In genomic region chr15:50687302-50687902, GRCh38 we compare ENCODE assay signal across 8 cellular contexts. TPM values are rescaled to one million over a fixed set of nuclear protein-coding genes. Genes with fewer than 3 reads are reported as not detected.
DNase-seq lines count a peak whose midpoint lies in the region; ATAC-seq and TF ChIP-seq lines count a peak whose summit lies in the region.

No MANE protein-coding gene starts in this region.

- BruUV-seq in Panc1 (replicated peaks; lab: Mats Ljungman, UMichigan): no TSS peak

- no peaks in the 10 kb centered on the region for H3K9me3 ChIP-seq in Panc1 (ENCODE audit: control insufficient read depth, insufficient read depth, low read depth, low read length)
- H3K9me3 ChIP-seq in esophagus muscularis mucosa: no peaks in the 10 kb centered on the region

- ATAC-seq in Panc1: peak; percentile 14
- no peak for ATAC-seq in GM18907 (IDR thresholded peaks at IDR 0.05; ENCODE audit: unreplicated experiment)
- no peak for ATAC-seq in GM21423 (IDR thresholded peaks at IDR 0.05; ENCODE audit: unreplicated experiment)

- H3K36me3 ChIP-seq in Panc1 (ENCODE audit: control insufficient read depth, insufficient read depth, low read length) (no peaks in the 10 kb centered on the region), esophagus muscularis mucosa (peaks cover 0 to 21% (median 9%) of the 10 kb centered on the region in 4 donors)

- POLR2A ChIA-PET in Panc1 (lab: Charles Lee): no interaction called here

- H3K4me1 ChIP-seq in Panc1 (ENCODE audit: control insufficient read depth, insufficient read depth, low read length): peaks cover 15% of the 10 kb centered on the region
- peaks cover 27 to 45% (median 42%) of the 10 kb centered on the region in 4 donors for H3K4me1 ChIP-seq in esophagus muscularis mucosa

- no peak for TF ChIP-seq EP300 in esophagus muscularis mucosa (IDR thresholded peaks at IDR 0.05)

- CTCF ChIA-PET in Panc1 (lab: Charles Lee): no interaction called here

- in situ Hi-C loops in Panc1 (cut with HindIII; ENCODE audit: low pct_unique_long_range_greater_than_20kb, low sequenced_read_pairs): no loop called here

- H3K4me3 ChIP-seq in Panc1 (ENCODE audit: low read depth in 2 of 2, low read length in 2 of 2) (peak overlapping the region; percentile 75 to 81), esophagus muscularis mucosa (peak overlapping the region; percentile 58 to 95 (median 84)), retinal pigment epithelial cell (ENCODE audit: low read length) (peak overlapping the region; percentile 56)

- H3K27me3 ChIP-seq in Panc1 (ENCODE audit: control insufficient read depth, insufficient read depth, low read length) (no peaks in the 10 kb centered on the region), esophagus muscularis mucosa (no peaks in the 10 kb centered on the region)

- TF ChIP-seq POLR2A in esophagus muscularis mucosa (IDR thresholded peaks at IDR 0.05; ENCODE audit: low read depth): no peak

- intact Hi-C loops in Panc1 (cut with micrococcal nuclease; ENCODE audit: unreplicated experiment): no loop called here
- intact Hi-C loops in esophagus muscularis mucosa (cut with DNase I): loop anchor here (5.0 kb wide), 1 partner anchor 80 kb away; the partner anchor contains the start of gene SPPL2A

- TF ChIP-seq CTCF in Panc1 (IDR thresholded peaks at IDR 0.05): no peak
- no peak for TF ChIP-seq CTCF in esophagus muscularis mucosa (IDR thresholded peaks at IDR 0.05)
- no peak for TF ChIP-seq CTCF in retinal pigment epithelial cell (conservative IDR thresholded peaks at IDR 0.05; ENCODE audit: low read depth, low read length)

- peak overlapping the region; percentile 94 for H3K27ac ChIP-seq in Panc1 (ENCODE audit: low read length)
- peak overlapping the region; percentile 86 to 97 (median 96) for H3K27ac ChIP-seq in esophagus muscularis mucosa (replicated peaks in 1 of 4)

- WGBS in esophagus muscularis mucosa: 56% methylated on average over 10 of the region's 10 CpGs

- peak; percentile 66 for DNase-seq in NCI-H2171 treated with DMSO at 0.1 percent for 48 hours (lab: John Stamatoyannopoulos, UW)
- DNase-seq in NCI-H2171 (lab: John Stamatoyannopoulos, UW): no peak
- no peak for DNase-seq in Panc1 (ENCODE audit: low read depth, low spot score)
- no peak for DNase-seq in esophagus muscularis mucosa (ENCODE audit: extremely low spot score)
- no peak for DNase-seq in retinal pigment epithelial cell (ENCODE audit: low read depth)
- DNase-seq in kidney tubule cell (ENCODE audit: low spot score): no peak

RNA-seq across cellular contexts. Expression of gene TRPM7, which starts 0.8 kb away (rescaled TPM):
- total RNA-seq in Panc1 (2021; ENCODE audit: unreplicated experiment) (44.9 TPM), esophagus muscularis mucosa (10 to 100 TPM; 27.9 to 39.9 (median 33.9) TPM)
- 12.1 TPM for polyA plus RNA-seq in Panc1 (2012; ENCODE audit: insufficient read length)
